In the genomic region with DNA sequence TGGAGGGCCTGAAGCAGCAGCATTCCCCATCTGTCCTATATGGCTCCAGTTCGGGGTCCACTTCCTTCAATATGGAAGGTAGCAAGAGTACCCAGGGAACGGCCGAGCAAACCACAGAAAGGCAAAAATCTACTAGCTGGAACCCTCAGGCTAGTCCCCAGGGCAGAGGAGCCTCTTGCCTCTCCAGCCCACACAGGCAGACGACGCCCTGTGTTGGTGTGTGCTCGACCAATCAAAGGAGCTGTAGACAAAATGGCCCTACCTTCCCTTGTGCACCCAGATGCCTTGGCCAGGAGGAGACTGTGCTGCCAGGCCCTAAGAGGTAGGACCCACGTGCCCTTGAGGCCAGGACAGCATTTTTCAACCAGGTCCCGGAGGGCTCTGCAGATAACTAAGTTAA, we compare ENCODE assay signal across 17 cellular contexts.
DNase-seq lines count a peak whose midpoint lies in the region; ATAC-seq and TF ChIP-seq lines count a peak whose summit lies in the region.
"Had no signal": no experiment of that assay in that cellular context is flagged by ENCODE, and none has a peak within 500 bp of the region (broad histone marks: within the 10 kb centered on the region; RNA-seq: fewer than 3 reads in every experiment).

No MANE protein-coding gene starts in this region.

- TF ChIP-seq POLR2A in stomach (IDR thresholded peaks at IDR 0.05), result no peak

- POLR2A ChIA-PET in CD4-positive, alpha-beta memory T cell (lab: Charles Lee; ENCODE audit: partially characterized antibody), result interaction anchor here (0.7 to 15.2 kb wide), 10 partner anchors 17 to 89 kb away, joined by 3 to 439 read pairs (median 30); no protein-coding TSS in a partner anchor
- POLR2A ChIA-PET in RWPE1 (lab: Yijun Ruan, JAX; ENCODE audit: low non-redundant PET), result no interaction called here

- H3K4me1 ChIP-seq in CD4-positive, alpha-beta memory T cell (ENCODE audit: insufficient read depth, low read length), result peaks cover 98% of the 10 kb centered on the region
- H3K4me1 ChIP-seq in right atrium auricular region (peaks cover 0 to 79% of the 10 kb centered on the region in 2 donors), stomach (peaks cover 42 to 96% (median 58%) of the 10 kb centered on the region in 4 donors)

- no peak for TF ChIP-seq CTCF in RWPE1 (conservative IDR thresholded peaks at IDR 0.05; ENCODE audit: low read depth)
- no peak for TF ChIP-seq CTCF in right atrium auricular region (IDR thresholded peaks at IDR 0.05)
- TF ChIP-seq CTCF in stomach (IDR thresholded peaks at IDR 0.05), result no peak

- H3K9me3 ChIP-seq in CD4-positive, alpha-beta memory T cell (ENCODE audit: control insufficient read depth in 1 of 2, low read length in 2 of 2), result no peaks in the 10 kb centered on the region
- no peaks in the 10 kb centered on the region for H3K9me3 ChIP-seq in right atrium auricular region
- no peaks in the 10 kb centered on the region for H3K9me3 ChIP-seq in stomach

- 68 to 82% (median 78%) methylated on average over 6 to 8 of the region's 8 CpGs for WGBS in stomach, 5 donors

- H3K27ac Mint-ChIP-seq in CD4-positive, alpha-beta memory T cell, result peak overlapping the region; percentile 86 to 97 (median 93)
- H3K27ac Mint-ChIP-seq: activated naive CD8-positive, alpha-beta T cell treated with anti-CD3 and anti-CD28 coated beads, Interleukin-2, amount 10 ng/mL, durations not matched to agents 7 days and 5 days; H9 had no signal

- no peaks in the 10 kb centered on the region for H3K9me3 Mint-ChIP-seq in CD4-positive, alpha-beta memory T cell
- H3K9me3 Mint-ChIP-seq: activated naive CD8-positive, alpha-beta T cell treated with anti-CD3 and anti-CD28 coated beads, Interleukin-2, amount 10 ng/mL, durations not matched to agents 7 days and 5 days; H9 had no signal

- ATAC-seq in HG02610 (IDR thresholded peaks at IDR 0.05; ENCODE audit: unreplicated experiment), result no peak
- ATAC-seq: left colon; stimulated activated naive CD8-positive, alpha-beta T cell treated with anti-CD3 and anti-CD28 coated beads, Interleukin-15, Interleukin-2, amounts not matched to agents 100 U/mL and 50 U/mL, for 24 hours had no signal

- H3K27me3 ChIP-seq in CD4-positive, alpha-beta memory T cell (ENCODE audit: insufficient read depth, low read length), result no peaks in the 10 kb centered on the region
- H3K27me3 ChIP-seq in right atrium auricular region (no peaks in the 10 kb centered on the region), stomach (no peaks in the 10 kb centered on the region)

- intact Hi-C loops in CD4-positive, alpha-beta memory T cell (cut with micrococcal nuclease), result no loop called here
- intact Hi-C loops in stomach (cut with DNase I; ENCODE audit: low total_unique reads), result no loop called here

- H3K4me3 Mint-ChIP-seq in CD4-positive, alpha-beta memory T cell, result peak overlapping the region in 2 of 8 donors; percentile 17 to 51
- H3K4me3 Mint-ChIP-seq: activated naive CD8-positive, alpha-beta T cell treated with anti-CD3 and anti-CD28 coated beads, Interleukin-2, amount 10 ng/mL, durations not matched to agents 7 days and 5 days; H9 had no signal

- peaks cover 72 to 98% (median 92%) of the 10 kb centered on the region in 4 donors for H3K4me1 Mint-ChIP-seq in CD4-positive, alpha-beta memory T cell

- peak overlapping the region; percentile 79 for H3K27ac ChIP-seq in CD4-positive, alpha-beta memory T cell (ENCODE audit: low read depth, low read length)
- peak overlapping the region; percentile 95 for H3K27ac ChIP-seq in RWPE1
- peak overlapping the region; percentile 21 to 47 for H3K27ac ChIP-seq in right atrium auricular region
- H3K27ac ChIP-seq in stomach, result peak overlapping the region in 3 of 5 donors; percentile 41 to 72 (median 45)

- H3K36me3 Mint-ChIP-seq in CD4-positive, alpha-beta memory T cell, result peaks cover 5 to 28% of the 10 kb centered on the region in 2 donors
- H3K36me3 Mint-ChIP-seq: activated naive CD8-positive, alpha-beta T cell treated with anti-CD3 and anti-CD28 coated beads, Interleukin-2, amount 10 ng/mL, durations not matched to agents 7 days and 5 days had no signal

- no peak overlapping the region for H3K4me3 ChIP-seq in CD4-positive, alpha-beta memory T cell (ENCODE audit: low read length in 2 of 2)
- no peak overlapping the region for H3K4me3 ChIP-seq in right atrium auricular region
- no peak overlapping the region for H3K4me3 ChIP-seq in stomach

- H3K36me3 ChIP-seq in CD4-positive, alpha-beta memory T cell (ENCODE audit: insufficient read depth, low read length), result peaks cover 7% of the 10 kb centered on the region
- H3K36me3 ChIP-seq in right atrium auricular region (no peaks in the 10 kb centered on the region), stomach (peaks cover 0 to 10% (median 5%) of the 10 kb centered on the region in 4 donors)

- no peak for TF ChIP-seq EP300 in stomach (IDR thresholded peaks at IDR 0.05)

- in situ Hi-C loops in KBM-7 (cut with MboI; ENCODE audit: low pct_unique_long_range_greater_than_20kb, low sequenced_read_pairs), result no loop called here

- DNase-seq in CD4-positive, alpha-beta memory T cell, result no peak
- DNase-seq in RWPE1 (ENCODE audit: low spot score) (no peak), right atrium auricular region (ENCODE audit: low spot score) (no peak), stomach (no peak), KBM-7 (no peak), CD1c-positive myeloid dendritic cell (ENCODE audit: extremely low spot score) (no peak)
- DNase-seq: activated CD4-positive, alpha-beta T cell treated with anti-CD3 and anti-CD28 coated beads for 1 hour; activated naive CD8-positive, alpha-beta T cell treated with anti-CD3 and anti-CD28 coated beads, Interleukin-2, amount 10 ng/mL, durations not matched to agents 7 days and 5 days; activated T-cell treated with anti-CD3 and anti-CD28 coated beads for 4 hours; H9; hypothalamus; left colon; NCI-H1694 treated with DMSO at 0.1 percent for 48 hours; NCI-H510A; stimulated activated CD4-positive, alpha-beta T cell treated with anti-CD3 and anti-CD28 coated beads, Interleukin-12 subunit alpha, Interleukin-12 subunit beta, amount 100 ng/mL, for 4 hours; stimulated activated naive CD8-positive, alpha-beta T cell treated with anti-CD3 and anti-CD28 coated beads, Interleukin-15, Interleukin-2, amounts not matched to agents 100 U/mL and 50 U/mL, for 24 hours had no signal

- no peaks in the 10 kb centered on the region for H3K27me3 Mint-ChIP-seq in CD4-positive, alpha-beta memory T cell

- CTCF ChIA-PET in CD4-positive, alpha-beta memory T cell (lab: Charles Lee; ENCODE audit: partially characterized antibody), result interaction anchor here (0.9 to 10.6 kb wide), 4 partner anchors 20 to 82 kb away, joined by 3 to 200 read pairs (median 4); no protein-coding TSS in a partner anchor
- CTCF ChIA-PET in RWPE1 (lab: Yijun Ruan, JAX), result interaction anchor here (0.7 kb wide), 1 partner anchor 31 kb away, joined by 3 read pairs; no protein-coding TSS in a partner anchor

Comparison
In these comparisons a context has a peak if more than half of its experiments do, and no peak if none do; other contexts are left out.
1. H3K27ac ChIP-seq: peak in every context shown above with its lines; median percentile 95 in RWPE1; 79 in CD4-positive, alpha-beta memory T cell; 45 in stomach; 34 in right atrium auricular region.